Comparison of ENCODE assay signal across 15 cellular contexts in the genomic region with DNA sequence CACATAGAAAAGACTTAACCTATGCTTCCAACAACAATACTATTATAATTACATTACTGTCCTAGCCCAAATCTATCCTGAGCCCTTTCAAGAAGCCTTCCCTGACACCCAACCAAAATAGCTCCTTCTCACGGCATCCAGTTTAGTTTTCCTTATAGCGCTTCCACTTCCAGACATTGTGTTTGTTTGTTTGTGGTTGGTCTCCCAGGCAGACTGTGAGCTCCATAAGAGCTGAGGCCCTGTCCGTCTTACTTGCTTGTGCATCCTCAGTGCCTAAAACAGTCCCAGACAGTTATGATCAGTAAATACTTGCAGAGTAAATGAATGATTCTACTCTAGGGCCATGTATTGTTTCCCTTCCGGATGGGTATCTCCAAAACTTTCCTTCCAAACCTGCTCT.
"Had no signal": no experiment of that assay in that cellular context is flagged by ENCODE, and none has a peak within 500 bp of the region (broad histone marks: within the 10 kb centered on the region; RNA-seq: fewer than 3 reads in every experiment).

No MANE protein-coding gene starts in this region.

- ATAC-seq: activated CD4-positive, CD25-positive, alpha-beta regulatory T cell treated with anti-CD3 and anti-CD28 coated beads, Interleukin-2, amount 50 U/mL, for 24 hours; naive thymus-derived CD8-positive, alpha-beta T cell; T-cell had no signal

- H3K27me3 ChIP-seq: gastroesophageal sphincter had no signal

- H3K36me3 ChIP-seq: gastroesophageal sphincter had no signal

- H3K9me3 Mint-ChIP-seq: effector memory CD8-positive, alpha-beta T cell; naive thymus-derived CD8-positive, alpha-beta T cell; T-cell had no signal

- H3K9me3 ChIP-seq: gastroesophageal sphincter had no signal

- H3K27ac ChIP-seq: SK-N-MC had no signal

- H3K27ac Mint-ChIP-seq: effector memory CD8-positive, alpha-beta T cell; naive thymus-derived CD8-positive, alpha-beta T cell; T-cell had no signal

- H3K4me3 Mint-ChIP-seq: effector memory CD8-positive, alpha-beta T cell; naive thymus-derived CD8-positive, alpha-beta T cell; T-cell had no signal

- DNase-seq: activated naive CD4-positive, alpha-beta T cell; activated T-cell treated with anti-CD3 and anti-CD28 coated beads for 4 hours; effector memory CD8-positive, alpha-beta T cell; kidney; naive thymus-derived CD8-positive, alpha-beta T cell; small intestine; stimulated activated CD4-positive, alpha-beta T cell treated with anti-CD3 and anti-CD28 coated beads, Interleukin-4, amount 100 ng/mL, for 4 hours; stimulated activated CD8-positive, alpha-beta memory T cell treated with anti-CD3 and anti-CD28 coated beads, Interleukin-4, amount 100 ng/mL, for 48 hours; stimulated activated naive CD4-positive, alpha-beta T cell treated with Interleukin-2 at 50 U/mL for 16 hours; T-helper 9 cell had no signal

- H3K36me3 Mint-ChIP-seq: T-cell had no signal

- H3K4me3 ChIP-seq: gastroesophageal sphincter, lung, SK-N-MC had no signal
